In the genomic region with DNA sequence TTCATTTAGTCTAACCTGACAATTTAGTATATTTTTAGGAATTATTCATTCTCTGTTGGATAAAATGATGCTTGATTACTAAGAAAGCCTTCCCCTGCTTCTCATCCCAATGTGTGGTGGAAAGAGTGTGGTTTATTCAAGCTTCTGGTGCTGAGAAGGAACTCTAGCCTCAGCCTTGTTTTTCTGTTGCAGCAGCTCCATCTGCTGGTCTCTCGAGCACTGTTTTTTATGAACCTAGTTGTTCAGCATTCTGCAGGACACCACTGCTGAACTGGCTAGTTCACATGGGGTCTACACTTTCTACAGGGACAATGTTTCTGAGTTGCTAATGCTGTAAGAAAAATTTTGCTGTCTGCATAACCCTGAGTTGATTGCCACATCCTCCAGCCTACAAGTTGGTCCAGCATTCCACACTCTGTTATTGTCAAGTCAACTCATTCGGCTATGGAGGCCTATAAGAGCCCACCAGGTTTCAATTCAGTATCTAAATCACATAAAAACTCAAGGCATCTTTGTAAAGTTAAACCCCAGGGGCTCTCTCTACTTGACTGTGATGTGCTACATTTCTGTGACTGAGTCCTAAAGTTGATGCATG, we compare ENCODE assay signal across 8 cellular contexts. TPM values are rescaled to one million over a fixed set of nuclear protein-coding genes. Genes with fewer than 3 reads are reported as not detected.
DNase-seq lines count a peak whose midpoint lies in the region; ATAC-seq, FAIRE-seq and TF ChIP-seq lines count a peak whose summit lies in the region.

No MANE protein-coding gene starts in this region.

- no peak overlapping the region for H3K27ac ChIP-seq in iPS DF 6.9 (ENCODE audit: low read length)

- no peaks in the 10 kb centered on the region for H3K9me3 ChIP-seq in iPS DF 6.9 (ENCODE audit: control insufficient read depth, insufficient read depth, low read length)

- H3K4me1 ChIP-seq in iPS DF 6.9 (ENCODE audit: control insufficient read depth, insufficient read depth, low read length): no peaks in the 10 kb centered on the region

- no peaks in the 10 kb centered on the region for H3K27me3 ChIP-seq in iPS DF 6.9 (ENCODE audit: control insufficient read depth, insufficient read depth, low read length)

- WGBS in iPS DF 6.9 (ENCODE audit: insufficient coverage, insufficient read length): no CpG with 5 or more reads among the region's 2 CpGs

- H3K36me3 Mint-ChIP-seq in T-cell: no peaks in the 10 kb centered on the region

- peaks cover 13 to 17% (median 14%) of the 10 kb centered on the region in 3 donors for H3K4me1 Mint-ChIP-seq in T-cell

- H3K36me3 ChIP-seq in iPS DF 6.9 (ENCODE audit: control insufficient read depth, insufficient read depth, low read length): no peaks in the 10 kb centered on the region

- in situ Hi-C loops in astrocyte of the cerebellum (cut with HindIII; ENCODE audit: low sequenced_read_pairs): no loop called here

- POLR2A ChIA-PET in T-cell (lab: Charles Lee): no interaction called here

- peak; percentile 90 for FAIRE-seq in GM19239 (lab: Jason Lieb, UNC)

- H3K4me3 ChIP-seq in astrocyte of the cerebellum (ENCODE audit: low read depth, low read length): no peak overlapping the region
- no peak overlapping the region for H3K4me3 ChIP-seq in iPS DF 6.9 (ENCODE audit: low read length)

- H3K27me3 Mint-ChIP-seq in T-cell: peaks cover 3 to 7% of the 10 kb centered on the region in 2 donors

- DNase-seq in COLO829 (ENCODE audit: low spot score): peak; percentile 68
- peak; percentile 15 for DNase-seq in GM19239 (ENCODE audit: insufficient read length, low spot score)
- DNase-seq in HuH-7 (ENCODE audit: low spot score): peak; percentile 32
- peak; percentile 19 to 67 (median 50) for DNase-seq in T-cell
- peak; percentile 37 for DNase-seq in astrocyte of the cerebellum (ENCODE audit: low read depth)
- DNase-seq in iPS DF 6.9 (ENCODE audit: low read depth, low spot score): peak; percentile 37
- DNase-seq in stimulated activated CD4-positive, alpha-beta T cell treated with anti-CD3 and anti-CD28 coated beads, Interleukin-15, amount 100 ng/mL, for 24 hours: peak; percentile 61
- no peak for DNase-seq in NK-92 treated with Interleukin-12 subunit alpha and Interleukin-12 subunit beta, amount 100 ng/mL, for 24 hours (lab: John Stamatoyannopoulos, UW)

- CTCF ChIA-PET in T-cell (lab: Charles Lee): interaction anchor here (0.6 to 9.5 kb wide), 13 partner anchors 11 to 379 kb away, joined by 3 to 201 read pairs (median 3); partner anchors contain the start of gene RRP8 (in 1 of the 2)

- peak; percentile 73 to 84 (median 80) for ATAC-seq in T-cell (replicated peaks in 1 of 4)

- TF ChIP-seq CTCF in astrocyte of the cerebellum (IDR thresholded peaks at IDR 0.05; ENCODE audit: low read depth, low read length, missing control alignments): peak; percentile 80

- H3K9me3 Mint-ChIP-seq in T-cell: no peaks in the 10 kb centered on the region

- H3K27ac Mint-ChIP-seq in T-cell: no peak overlapping the region

- H3K4me3 Mint-ChIP-seq in T-cell: no peak overlapping the region

RNA-seq across cellular contexts. Expression of gene OR2AG2, which starts 14.3 kb away (rescaled TPM):
- not detected for total RNA-seq in T-cell

RNA-seq across cellular contexts. Expression of gene OR2AG1, which starts 25.4 kb away (rescaled TPM):
- not detected for total RNA-seq in T-cell

RNA-seq across cellular contexts. Expression of gene OR6A2, which starts 42.0 kb away (rescaled TPM):
- under 1 TPM in 1 of 5 donors, not detected in 4; 0.35 TPM for total RNA-seq in T-cell
